Comparison of ENCODE assay signal across 11 cellular contexts in the genomic region with DNA sequence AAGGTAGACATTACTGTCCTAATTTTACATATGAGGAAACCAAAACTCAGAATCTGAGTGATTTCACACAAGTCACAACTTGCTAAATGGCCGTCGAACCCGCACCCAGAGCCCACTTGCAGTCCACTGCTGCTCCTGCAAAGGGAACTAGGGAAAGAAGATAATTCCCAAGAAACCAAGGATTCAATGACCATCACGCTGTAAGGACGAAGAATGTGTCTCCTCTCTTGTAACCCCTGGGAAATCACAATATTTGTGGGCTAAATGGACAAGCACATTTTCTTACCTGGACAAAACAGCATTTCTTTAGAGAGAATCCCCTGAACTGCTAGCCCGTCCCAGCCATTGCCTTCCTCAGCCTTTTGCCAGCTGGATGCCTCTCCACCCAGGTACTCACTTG. TPM values are rescaled to one million over a fixed set of nuclear protein-coding genes. Genes with fewer than 3 reads are reported as not detected.
A peak's percentile ranks its signal among the peaks of the same experiment; 100 is the strongest.
DNase-seq lines count a peak whose midpoint lies in the region; ATAC-seq and TF ChIP-seq lines count a peak whose summit lies in the region.
"Had no signal": no experiment of that assay in that cellular context is flagged by ENCODE, and none has a peak within 500 bp of the region (broad histone marks: within the 10 kb centered on the region; RNA-seq: fewer than 3 reads in every experiment).

No MANE protein-coding gene starts in this region.

- no peak for ATAC-seq in CD8-positive, alpha-beta T cell
- ATAC-seq in activated naive CD8-positive, alpha-beta T cell treated with anti-CD3 and anti-CD28 coated beads, Interleukin-2, amount 10 ng/mL, durations not matched to agents 7 days and 5 days (ENCODE audit: low read depth), result no peak
- no peak for ATAC-seq in GM18511 (IDR thresholded peaks at IDR 0.05; ENCODE audit: unreplicated experiment)
- ATAC-seq: heart left ventricle had no signal

- peaks cover 2% of the 10 kb centered on the region for H3K9me3 Mint-ChIP-seq in CD8-positive, alpha-beta T cell
- no peaks in the 10 kb centered on the region for H3K9me3 Mint-ChIP-seq in activated naive CD8-positive, alpha-beta T cell treated with anti-CD3 and anti-CD28 coated beads, Interleukin-2, amount 10 ng/mL, durations not matched to agents 7 days and 5 days
- H3K9me3 Mint-ChIP-seq in nephron, result no peaks in the 10 kb centered on the region

- DNase-seq in CD8-positive, alpha-beta T cell, result no peak
- DNase-seq in HL-60 (ENCODE audit: low read depth in 1 of 2, low spot score in 1 of 2) (no peak), middle frontal gyrus (ENCODE audit: extremely low spot score, low spot score) (no peak), nucleus accumbens (lab: John Stamatoyannopoulos, UW) (no peak)
- no peak for DNase-seq in activated naive CD8-positive, alpha-beta T cell treated with anti-CD3 and anti-CD28 coated beads, Interleukin-2, amount 10 ng/mL, durations not matched to agents 7 days and 5 days
- DNase-seq: activated CD4-positive, alpha-beta T cell treated with anti-CD3 and anti-CD28 coated beads, Interleukin-2, amount 50 U/mL, for 48 hours; heart left ventricle; NCI-H2171 had no signal

- CTCF ChIA-PET in CD8-positive, alpha-beta T cell (lab: Charles Lee), result interaction anchor here (1.2 to 4.6 kb wide), 3 partner anchors 11 to 48 kb away, joined by 3 to 18 read pairs (median 3); no protein-coding TSS in a partner anchor

- intact Hi-C loops in CD8-positive, alpha-beta T cell (cut with DNase I, micrococcal nuclease), result loop anchor here (5.0 kb wide), 2 partner anchors 335 to 805 kb away; partner anchors contain the start of gene GM2A (in 1 of the 2)

- no peaks in the 10 kb centered on the region for H3K27me3 ChIP-seq in CD8-positive, alpha-beta T cell (ENCODE audit: insufficient read depth, low read length)
- no peaks in the 10 kb centered on the region for H3K27me3 ChIP-seq in HL-60 (ENCODE audit: insufficient read depth, poor library complexity, severe bottlenecking)
- H3K27me3 ChIP-seq: heart left ventricle had no signal

- no peaks in the 10 kb centered on the region for H3K27me3 Mint-ChIP-seq in CD8-positive, alpha-beta T cell (ENCODE audit: low read depth)
- no peaks in the 10 kb centered on the region for H3K27me3 Mint-ChIP-seq in activated naive CD8-positive, alpha-beta T cell treated with anti-CD3 and anti-CD28 coated beads, Interleukin-2, amount 10 ng/mL, durations not matched to agents 7 days and 5 days
- H3K27me3 Mint-ChIP-seq in nephron (ENCODE audit: low read depth), result no peaks in the 10 kb centered on the region

- no peak overlapping the region for H3K27ac ChIP-seq in CD8-positive, alpha-beta T cell (ENCODE audit: low read depth, low read length)
- peak overlapping the region; percentile 99 for H3K27ac ChIP-seq in HL-60 (replicated peaks)

- H3K4me3 Mint-ChIP-seq in CD8-positive, alpha-beta T cell, result peak overlapping the region; percentile 100
- peak overlapping the region; percentile 96 for H3K4me3 Mint-ChIP-seq in activated naive CD8-positive, alpha-beta T cell treated with anti-CD3 and anti-CD28 coated beads, Interleukin-2, amount 10 ng/mL, durations not matched to agents 7 days and 5 days
- peak overlapping the region; percentile 91 to 98 (median 93) for H3K4me3 Mint-ChIP-seq in nephron

- H3K36me3 Mint-ChIP-seq in CD8-positive, alpha-beta T cell, result peaks cover 69% of the 10 kb centered on the region
- peaks cover 33% of the 10 kb centered on the region for H3K36me3 Mint-ChIP-seq in activated naive CD8-positive, alpha-beta T cell treated with anti-CD3 and anti-CD28 coated beads, Interleukin-2, amount 10 ng/mL, durations not matched to agents 7 days and 5 days
- H3K36me3 Mint-ChIP-seq in nephron (ENCODE audit: low read depth), result peaks cover 54% of the 10 kb centered on the region

- no peaks in the 10 kb centered on the region for H3K9me3 ChIP-seq in CD8-positive, alpha-beta T cell (ENCODE audit: low read length)
- H3K9me3 ChIP-seq: heart left ventricle had no signal

- no peak overlapping the region for H3K4me3 ChIP-seq in CD8-positive, alpha-beta T cell (ENCODE audit: low read depth, low read length)
- H3K4me3 ChIP-seq in HL-60 (replicated peaks; ENCODE audit: insufficient read depth, low read length), result peak overlapping the region; percentile 64

- no peak for TF ChIP-seq CTCF in CD8-positive, alpha-beta T cell (IDR thresholded peaks at IDR 0.05)
- TF ChIP-seq CTCF in HL-60 (IDR thresholded peaks at IDR 0.05; ENCODE audit: insufficient read depth, low read length), result no peak
- TF ChIP-seq CTCF in nephron (IDR thresholded peaks at IDR 0.05; ENCODE audit: unreplicated experiment in 3 of 3), result no peak

- peaks cover 22% of the 10 kb centered on the region for H3K4me1 ChIP-seq in CD8-positive, alpha-beta T cell (ENCODE audit: insufficient read depth, low read length)

- peaks cover 46% of the 10 kb centered on the region for H3K36me3 ChIP-seq in CD8-positive, alpha-beta T cell (ENCODE audit: insufficient read depth, low read length)

- peak overlapping the region; percentile 100 for H3K27ac Mint-ChIP-seq in CD8-positive, alpha-beta T cell
- no peak overlapping the region for H3K27ac Mint-ChIP-seq in activated naive CD8-positive, alpha-beta T cell treated with anti-CD3 and anti-CD28 coated beads, Interleukin-2, amount 10 ng/mL, durations not matched to agents 7 days and 5 days
- peak overlapping the region in 2 of 3 experiments; percentile 99 for H3K27ac Mint-ChIP-seq in nephron

- peaks cover 36% of the 10 kb centered on the region for H3K4me1 Mint-ChIP-seq in CD8-positive, alpha-beta T cell (ENCODE audit: low read depth)
- H3K4me1 Mint-ChIP-seq in activated naive CD8-positive, alpha-beta T cell treated with anti-CD3 and anti-CD28 coated beads, Interleukin-2, amount 10 ng/mL, durations not matched to agents 7 days and 5 days, result peaks cover 29% of the 10 kb centered on the region
- H3K4me1 Mint-ChIP-seq in nephron, result peaks cover 26% of the 10 kb centered on the region

- POLR2A ChIA-PET in CD8-positive, alpha-beta T cell (lab: Charles Lee), result no interaction called here
- POLR2A ChIA-PET in activated naive CD8-positive, alpha-beta T cell treated with anti-CD3 and anti-CD28 coated beads, Interleukin-2, amount 10 ng/mL, durations not matched to agents 7 days and 5 days (lab: Charles Lee), result no interaction called here

RNA-seq across cellular contexts. Expression of gene RPS14, which starts 2.4 kb away (rescaled TPM):
- total RNA-seq in CD8-positive, alpha-beta T cell, result 1,000 to 10,000 TPM; 5,604 to 5,613 TPM
- 1,000 to 10,000 TPM; 2,811 to 2,872 TPM for total RNA-seq in activated naive CD8-positive, alpha-beta T cell treated with anti-CD3 and anti-CD28 coated beads, Interleukin-2, amount 10 ng/mL, durations not matched to agents 7 days and 5 days

RNA-seq across cellular contexts. Expression of gene CD74, which starts 34.5 kb away (rescaled TPM):
- total RNA-seq in CD8-positive, alpha-beta T cell, result 100 to 1,000 TPM; 401 to 411 TPM
- 100 to 1,000 TPM; 341 to 350 TPM for total RNA-seq in activated naive CD8-positive, alpha-beta T cell treated with anti-CD3 and anti-CD28 coated beads, Interleukin-2, amount 10 ng/mL, durations not matched to agents 7 days and 5 days
- total RNA-seq: chondrocyte had no signal
